In the genomic region with DNA sequence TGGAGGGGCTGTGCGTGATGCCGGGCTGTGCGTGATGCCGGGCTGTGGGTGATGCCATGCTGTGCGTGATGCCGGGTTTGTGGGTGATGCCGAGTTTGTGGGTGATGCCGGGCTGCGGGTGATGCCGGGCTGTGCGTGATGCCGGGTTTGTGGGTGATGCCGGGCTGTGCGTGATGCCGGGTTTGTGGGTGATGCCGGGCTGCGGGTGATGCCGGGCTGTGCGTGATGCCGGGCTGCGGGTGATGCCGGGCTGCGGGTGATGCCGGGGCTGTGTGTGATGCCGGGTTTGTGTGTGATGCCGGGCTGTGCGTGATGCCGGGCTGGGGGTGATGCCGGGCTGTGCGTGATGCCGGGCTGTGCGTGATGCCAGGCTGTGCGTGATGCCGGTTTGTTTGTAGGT, we compare ENCODE assay signal across 17 cellular contexts.
"Had no signal": no experiment of that assay in that cellular context is flagged by ENCODE, and none has a peak within 500 bp of the region (broad histone marks: within the 10 kb centered on the region; RNA-seq: fewer than 3 reads in every experiment).

No MANE protein-coding gene starts in this region.

- H3K27me3 ChIP-seq: stomach had no signal

- ATAC-seq: activated CD8-positive, alpha-beta memory T cell treated with anti-CD3 and anti-CD28 coated beads, Interleukin-2, amount 10 ng/mL, durations not matched to agents 7 days and 5 days; activated naive CD4-positive, alpha-beta T cell treated with anti-CD3 and anti-CD28 coated beads, Interleukin-2, amount 50 U/mL, for 72 hours; activated T-cell treated with anti-CD3 and anti-CD28 coated beads, Interleukin-2, amount 50 U/mL, for 4 hours; left ventricle myocardium superior; sciatic nerve had no signal

- H3K27ac Mint-ChIP-seq: activated CD8-positive, alpha-beta memory T cell treated with anti-CD3 and anti-CD28 coated beads, Interleukin-2, amount 10 ng/mL, durations not matched to agents 7 days and 5 days had no signal

- H3K36me3 Mint-ChIP-seq: activated naive CD4-positive, alpha-beta T cell treated with anti-CD3 and anti-CD28 coated beads, Interleukin-2, amount 50 U/mL, for 72 hours had no signal

- H3K9me3 ChIP-seq: stomach, thoracic aorta had no signal

- H3K27ac ChIP-seq: epithelial cell of prostate, stomach, thoracic aorta had no signal

- H3K4me3 ChIP-seq: stomach, thoracic aorta had no signal

- H3K36me3 ChIP-seq: thoracic aorta had no signal

- DNase-seq: activated CD4-positive, alpha-beta T cell treated with anti-CD3 and anti-CD28 coated beads, Interleukin-2, amount 50 U/mL, for 4 hours; activated CD4-positive, CD25-positive, alpha-beta regulatory T cell treated with anti-CD3 and anti-CD28 coated beads, Interleukin-2, amount 50 U/mL, for 72 hours; activated CD8-positive, alpha-beta memory T cell treated with anti-CD3 and anti-CD28 coated beads, Interleukin-2, amount 10 ng/mL, durations not matched to agents 7 days and 5 days; activated effector memory CD4-positive, alpha-beta T cell treated with anti-CD3 and anti-CD28 coated beads, Interleukin-2, amount 50 U/mL, for 16 hours; activated T-cell treated with anti-CD3 and anti-CD28 coated beads, Interleukin-2, amount 50 U/mL, for 4 hours; cortex of kidney; foreskin melanocyte; kidney glomerular epithelial cell; left ventricle myocardium superior; mesendoderm; stomach; SW 1271; T1000 had no signal

- H3K4me3 Mint-ChIP-seq: activated CD8-positive, alpha-beta memory T cell treated with anti-CD3 and anti-CD28 coated beads, Interleukin-2, amount 10 ng/mL, durations not matched to agents 7 days and 5 days; activated T-cell treated with anti-CD3 and anti-CD28 coated beads, Interleukin-2, amount 50 U/mL, for 4 hours had no signal

- H3K27me3 Mint-ChIP-seq: activated CD8-positive, alpha-beta memory T cell treated with anti-CD3 and anti-CD28 coated beads, Interleukin-2, amount 10 ng/mL, durations not matched to agents 7 days and 5 days had no signal

- H3K9me3 Mint-ChIP-seq: activated naive CD4-positive, alpha-beta T cell treated with anti-CD3 and anti-CD28 coated beads, Interleukin-2, amount 50 U/mL, for 72 hours; activated T-cell treated with anti-CD3 and anti-CD28 coated beads, Interleukin-2, amount 50 U/mL, for 4 hours had no signal
